In the genomic region with DNA sequence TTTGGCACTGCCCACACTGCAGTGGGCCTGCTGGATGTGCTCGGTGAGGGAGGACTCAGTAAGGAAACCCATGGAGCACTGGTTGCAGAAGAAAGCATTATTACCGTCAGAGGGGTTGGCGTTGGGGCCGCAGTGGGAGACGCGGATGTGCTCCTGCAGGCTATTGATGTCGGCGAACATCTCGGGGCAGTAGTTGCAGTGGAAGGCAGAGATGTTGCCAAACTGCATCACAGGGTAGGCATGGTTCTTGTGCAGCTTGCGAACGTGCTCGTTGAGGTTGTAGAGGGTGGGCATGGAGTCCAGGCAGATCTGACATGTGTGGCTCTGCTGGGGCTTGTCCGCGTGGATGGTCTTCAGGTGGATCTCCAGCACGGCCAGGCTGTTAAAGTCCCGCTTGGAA, we compare ENCODE assay signal across 15 cellular contexts.
A peak's percentile ranks its signal among the peaks of the same experiment; 100 is the strongest.
DNase-seq lines count a peak whose midpoint lies in the region; ATAC-seq and TF ChIP-seq lines count a peak whose summit lies in the region.
"Had no signal": no experiment of that assay in that cellular context is flagged by ENCODE, and none has a peak within 500 bp of the region (broad histone marks: within the 10 kb centered on the region; RNA-seq: fewer than 3 reads in every experiment).

No MANE protein-coding gene starts in this region.

- peaks cover 23 to 100% (median 100%) of the 10 kb centered on the region in 10 experiments for H3K4me1 ChIP-seq in BLaER1 treated with 17β-estradiol and CSF1 and Interleukin-3, amounts not matched to agents 10 nM and 100 nM
- peaks cover 20% of the 10 kb centered on the region; the same call in 1 of the 2 replicates for H3K4me1 ChIP-seq in IMR-90 (ENCODE audit: control insufficient read depth, insufficient read depth, low read length)
- H3K4me1 ChIP-seq in neural progenitor cell = peaks cover 29% of the 10 kb centered on the region
- peaks cover 0 to 32% (median 25%) of the 10 kb centered on the region in 3 donors for H3K4me1 ChIP-seq in gastroesophageal sphincter

- no peak overlapping the region for H3K27ac Mint-ChIP-seq in endothelial cell (ENCODE audit: unreplicated experiment)
- no peak overlapping the region for H3K27ac Mint-ChIP-seq in neural progenitor cell
- no peak overlapping the region for H3K27ac Mint-ChIP-seq in activated CD4-positive, alpha-beta T cell treated with anti-CD3 and anti-CD28 coated beads, Interleukin-2, amount 10 ng/mL, durations not matched to agents 7 days and 5 days
- H3K27ac Mint-ChIP-seq: CD8-positive, alpha-beta T cell had no signal

- peaks cover 11% of the 10 kb centered on the region; the same call in 1 of the 2 replicates for H3K9me1 ChIP-seq in IMR-90 (ENCODE audit: insufficient read depth, low read length)

- H4K91ac ChIP-seq in IMR-90 (ENCODE audit: insufficient read depth, low read depth, low read length) = no peak overlapping the region

- no peak overlapping the region for H3K18ac ChIP-seq in IMR-90 (ENCODE audit: low read depth, low read length)

- peaks cover 0 to 25% (median 0%) of the 10 kb centered on the region in 11 experiments; a peak in 4 of 22 replicates for H4K20me1 ChIP-seq in BLaER1 treated with 17β-estradiol and CSF1 and Interleukin-3, amounts not matched to agents 10 nM and 100 nM
- peaks cover 7% of the 10 kb centered on the region for H4K20me1 ChIP-seq in IMR-90 (ENCODE audit: insufficient read depth, low read length)
- H4K20me1 ChIP-seq in neural progenitor cell (ENCODE audit: low read depth) = peaks cover 96% of the 10 kb centered on the region

- no peak overlapping the region for H2AK5ac ChIP-seq in IMR-90 (ENCODE audit: low read depth, low read length)

- H2BK5ac ChIP-seq in IMR-90 (ENCODE audit: low read depth, low read length, poor library complexity, severe bottlenecking) = no peak overlapping the region

- H3K56ac ChIP-seq in IMR-90 (ENCODE audit: extremely low read depth, insufficient read depth, low read length) = no peak overlapping the region

- ATAC-seq in IMR-90 (ENCODE audit: low read depth) (no peak), gastroesophageal sphincter (no peak)
- ATAC-seq: CD8-positive, alpha-beta T cell; HepG2 had no signal

- no peaks in the 10 kb centered on the region for H3K9me3 Mint-ChIP-seq in endothelial cell (ENCODE audit: unreplicated experiment)
- H3K9me3 Mint-ChIP-seq in neural progenitor cell = no peaks in the 10 kb centered on the region
- no peaks in the 10 kb centered on the region for H3K9me3 Mint-ChIP-seq in activated CD4-positive, alpha-beta T cell treated with anti-CD3 and anti-CD28 coated beads, Interleukin-2, amount 10 ng/mL, durations not matched to agents 7 days and 5 days
- H3K9me3 Mint-ChIP-seq: CD8-positive, alpha-beta T cell; H9 had no signal

- CTCF ChIA-PET in IMR-90 (lab: Yijun Ruan, JAX) = no interaction called here
- CTCF ChIA-PET in activated CD4-positive, alpha-beta T cell treated with anti-CD3 and anti-CD28 coated beads, Interleukin-2, amount 10 ng/mL, durations not matched to agents 7 days and 5 days (lab: Charles Lee) = no interaction called here

- H4K5ac ChIP-seq in IMR-90 (ENCODE audit: low read depth, low read length) = no peak overlapping the region

- no peak for TF ChIP-seq RAD21 in IMR-90 (IDR thresholded peaks at IDR 0.05; ENCODE audit: low read length)

- peaks cover 30% of the 10 kb centered on the region for H3K36me3 Mint-ChIP-seq in endothelial cell (ENCODE audit: low read depth, unreplicated experiment)
- H3K36me3 Mint-ChIP-seq in neural progenitor cell = peaks cover 29% of the 10 kb centered on the region
- no peaks in the 10 kb centered on the region for H3K36me3 Mint-ChIP-seq in activated CD4-positive, alpha-beta T cell treated with anti-CD3 and anti-CD28 coated beads, Interleukin-2, amount 10 ng/mL, durations not matched to agents 7 days and 5 days (ENCODE audit: low read depth)
- H3K36me3 Mint-ChIP-seq: CD8-positive, alpha-beta T cell had no signal

- no peak overlapping the region for H3K14ac ChIP-seq in IMR-90 (replicated peaks; ENCODE audit: low read depth, low read length)

- no peak overlapping the region for H4K8ac ChIP-seq in IMR-90 (ENCODE audit: low read depth in 2 of 2, low read length in 2 of 2)

- H3K23ac ChIP-seq in IMR-90 (ENCODE audit: low read depth, low read length) = no peak overlapping the region

- H3K4me2 ChIP-seq in BLaER1 treated with 17β-estradiol and CSF1 and Interleukin-3, amounts not matched to agents 10 nM and 100 nM = peak overlapping the region in 8 of 11 experiments; percentile 71 to 97 (median 92); a peak in 13 of 22 replicates
- H3K4me2 ChIP-seq in IMR-90 (ENCODE audit: low read depth, low read length) (no peak overlapping the region), neural progenitor cell (no peak overlapping the region)

- POLR2A ChIA-PET in IMR-90 (lab: Charles Lee; ENCODE audit: unreplicated experiment) = no interaction called here
- POLR2A ChIA-PET in activated CD4-positive, alpha-beta T cell treated with anti-CD3 and anti-CD28 coated beads, Interleukin-2, amount 10 ng/mL, durations not matched to agents 7 days and 5 days (lab: Charles Lee) = no interaction called here

- WGBS in IMR-90 (ENCODE audit: extremely low coverage in 2 of 2, insufficient read length in 1 of 2), 2 experiments = 96% methylated on average over 9 of the region's 16 CpGs; no CpG with 5 or more reads in 1 of the 2 experiments
- WGBS in gastroesophageal sphincter (ENCODE audit: low coverage in 1 of 2), 2 donors = 97% methylated on average over 9 of the region's 16 CpGs; no CpG with 5 or more reads in 1 of the 2 donors

- H3K4me3 Mint-ChIP-seq in endothelial cell (ENCODE audit: unreplicated experiment) (peak overlapping the region; percentile 62), neural progenitor cell (peak overlapping the region; percentile 8)
- no peak overlapping the region for H3K4me3 Mint-ChIP-seq in activated CD4-positive, alpha-beta T cell treated with anti-CD3 and anti-CD28 coated beads, Interleukin-2, amount 10 ng/mL, durations not matched to agents 7 days and 5 days
- H3K4me3 Mint-ChIP-seq: CD8-positive, alpha-beta T cell; H9 had no signal

- no peak overlapping the region for H2BK20ac ChIP-seq in IMR-90 (ENCODE audit: low read depth, low read length)

- H3K4me3 ChIP-seq in BLaER1 treated with 17β-estradiol and CSF1 and Interleukin-3, amounts not matched to agents 10 nM and 100 nM = no peak overlapping the region
- H3K4me3 ChIP-seq in IMR-90 (ENCODE audit: insufficient read depth, low read depth, low read length) (no peak overlapping the region), neural progenitor cell (no peak overlapping the region), dorsolateral prefrontal cortex (no peak overlapping the region), gastroesophageal sphincter (no peak overlapping the region)

- peak overlapping the region; percentile 14 for H2AFZ ChIP-seq in IMR-90 (replicated peaks; ENCODE audit: low read length, poor library complexity)
- H2AFZ ChIP-seq in neural progenitor cell (replicated peaks) = no peak overlapping the region

- TF ChIP-seq EP300 in gastroesophageal sphincter (IDR thresholded peaks at IDR 0.05) = no peak

- no peak for TF ChIP-seq CTCF in IMR-90 (conservative IDR thresholded peaks at IDR 0.05; ENCODE audit: low read depth, low read length)
- no peak for TF ChIP-seq CTCF in endothelial cell (IDR thresholded peaks at IDR 0.05; ENCODE audit: unreplicated experiment)
- no peak for TF ChIP-seq CTCF in neural progenitor cell (IDR thresholded peaks at IDR 0.05)
- TF ChIP-seq CTCF in dorsolateral prefrontal cortex (IDR thresholded peaks at IDR 0.05 in 54 of 56, conservative IDR thresholded peaks at IDR 0.05 in 2 of 56; ENCODE audit: low read depth in 1 of 56, partially characterized antibody in 56 of 56) = no peak
- TF ChIP-seq CTCF in gastroesophageal sphincter (IDR thresholded peaks at IDR 0.05) = no peak

- H3K9me3 ChIP-seq in BLaER1 treated with 17β-estradiol and CSF1 and Interleukin-3, amounts not matched to agents 10 nM and 100 nM (replicated peaks in 1 of 11) = peaks cover 0 to 5% (median 0%) of the 10 kb centered on the region in 11 experiments; a peak in 2 of 22 replicates
- H3K9me3 ChIP-seq in IMR-90 (ENCODE audit: control insufficient read depth, insufficient read depth, low read length) (no peaks in the 10 kb centered on the region), neural progenitor cell (ENCODE audit: low read depth) (no peaks in the 10 kb centered on the region), gastroesophageal sphincter (no peaks in the 10 kb centered on the region)

- BruUV-seq in IMR-90 (replicated peaks; lab: Mats Ljungman, UMichigan) = no TSS peak

- intact Hi-C loops in IMR-90 (cut with micrococcal nuclease) (no loop called here), dorsolateral prefrontal cortex (cut with DNase I) (no loop called here)

- H2AK9ac ChIP-seq in IMR-90 (replicated peaks; ENCODE audit: low read depth, low read length, poor library complexity) = no peak overlapping the region

- in situ Hi-C loops in IMR-90 (cut with MboI; ENCODE audit: low sequenced_read_pairs) = no loop called here

- no peaks in the 10 kb centered on the region for H3K79me1 ChIP-seq in IMR-90 (ENCODE audit: low read depth in 1 of 2, low read length in 2 of 2)

- no peak for TF ChIP-seq POLR2A in IMR-90 (IDR thresholded peaks at IDR 0.05; ENCODE audit: low read depth, low read length)
- no peak for TF ChIP-seq POLR2A in gastroesophageal sphincter (IDR thresholded peaks at IDR 0.05)

- no peak overlapping the region for H3K4ac ChIP-seq in IMR-90 (ENCODE audit: low read depth, low read length)

- peaks cover 0 to 34% (median 26%) of the 10 kb centered on the region in 11 experiments; a peak in 17 of 22 replicates for H3K36me3 ChIP-seq in BLaER1 treated with 17β-estradiol and CSF1 and Interleukin-3, amounts not matched to agents 10 nM and 100 nM
- H3K36me3 ChIP-seq in IMR-90 (ENCODE audit: control insufficient read depth, insufficient read depth, low read length) = no peaks in the 10 kb centered on the region
- no peaks in the 10 kb centered on the region for H3K36me3 ChIP-seq in neural progenitor cell
- peaks cover 0 to 38% of the 10 kb centered on the region in 2 donors for H3K36me3 ChIP-seq in gastroesophageal sphincter

- H3K27me3 ChIP-seq in BLaER1 treated with 17β-estradiol and CSF1 and Interleukin-3, amounts not matched to agents 10 nM and 100 nM = peaks cover 0 to 31% (median 0%) of the 10 kb centered on the region in 11 experiments; a peak in 6 of 22 replicates
- no peaks in the 10 kb centered on the region for H3K27me3 ChIP-seq in IMR-90 (ENCODE audit: control insufficient read depth, insufficient read depth, low read length)
- no peaks in the 10 kb centered on the region for H3K27me3 ChIP-seq in neural progenitor cell
- H3K27me3 ChIP-seq in dorsolateral prefrontal cortex = peaks cover 0 to 3% (median 0%) of the 10 kb centered on the region in 45 donors
- no peaks in the 10 kb centered on the region for H3K27me3 ChIP-seq in gastroesophageal sphincter

- dilution Hi-C loops in IMR-90 (cut with HindIII; ENCODE audit: low sequenced_read_pairs, unreplicated experiment) = no loop called here

- H3K9ac ChIP-seq in BLaER1 treated with 17β-estradiol and CSF1 and Interleukin-3, amounts not matched to agents 10 nM and 100 nM = no peak overlapping the region
- H3K9ac ChIP-seq in IMR-90 (ENCODE audit: low read depth, low read length) (no peak overlapping the region), neural progenitor cell (no peak overlapping the region)

- peaks cover 16% of the 10 kb centered on the region for H3K79me2 ChIP-seq in neural progenitor cell (ENCODE audit: low read depth)

- peaks cover 23% of the 10 kb centered on the region for H3K27me3 Mint-ChIP-seq in endothelial cell (ENCODE audit: unreplicated experiment)
- peaks cover 10% of the 10 kb centered on the region for H3K27me3 Mint-ChIP-seq in neural progenitor cell (ENCODE audit: insufficient read depth, low read depth)
- no peaks in the 10 kb centered on the region for H3K27me3 Mint-ChIP-seq in activated CD4-positive, alpha-beta T cell treated with anti-CD3 and anti-CD28 coated beads, Interleukin-2, amount 10 ng/mL, durations not matched to agents 7 days and 5 days

- H3F3A ChIP-seq in neural progenitor cell (ENCODE audit: low read depth) = peaks cover 21% of the 10 kb centered on the region

- H3K4me1 Mint-ChIP-seq in endothelial cell (ENCODE audit: unreplicated experiment) (peaks cover 25% of the 10 kb centered on the region), neural progenitor cell (peaks cover 68% of the 10 kb centered on the region)
- no peaks in the 10 kb centered on the region for H3K4me1 Mint-ChIP-seq in activated CD4-positive, alpha-beta T cell treated with anti-CD3 and anti-CD28 coated beads, Interleukin-2, amount 10 ng/mL, durations not matched to agents 7 days and 5 days

- DNase-seq in IMR-90 = no peak
- DNase-seq in endothelial cell (ENCODE audit: low spot score) = no peak
- DNase-seq in neural progenitor cell (ENCODE audit: low spot score) = no peak
- no peak for DNase-seq in dorsolateral prefrontal cortex
- DNase-seq in SW480 (ENCODE audit: low spot score) = no peak
- DNase-seq in activated CD4-positive, alpha-beta T cell treated with anti-CD3 and anti-CD28 coated beads, Interleukin-2, amount 10 ng/mL, durations not matched to agents 7 days and 5 days = no peak
- DNase-seq: ACHN; AML-193; Calu3; CD8-positive, alpha-beta T cell; DMS79 treated with DMSO at 0.1 percent for 48 hours; H9 had no signal

- no peak overlapping the region for H2BK120ac ChIP-seq in IMR-90 (ENCODE audit: low read depth, low read length)

- no peak overlapping the region for H2BK15ac ChIP-seq in IMR-90 (ENCODE audit: low read depth, low read length)

- peak overlapping the region in 4 of 11 experiments; percentile 73 to 78 (median 76); a peak in 7 of 22 replicates for H3K27ac ChIP-seq in BLaER1 treated with 17β-estradiol and CSF1 and Interleukin-3, amounts not matched to agents 10 nM and 100 nM
- H3K27ac ChIP-seq in IMR-90 (ENCODE audit: insufficient read depth, low read length) = no peak overlapping the region
- H3K27ac ChIP-seq in neural progenitor cell = no peak overlapping the region
- no peak overlapping the region for H3K27ac ChIP-seq in dorsolateral prefrontal cortex
- H3K27ac ChIP-seq in gastroesophageal sphincter = no peak overlapping the region

Comparison
In these comparisons a context has a peak if more than half of its experiments do, and no peak if none do; other contexts are left out.
1. H3K4me2 ChIP-seq: peak in BLaER1 treated with 17β-estradiol and CSF1 and Interleukin-3, amounts not matched to agents 10 nM and 100 nM (8 of 11); none in IMR-90 (single experiment) and neural progenitor cell (single experiment).